In the genomic region with DNA sequence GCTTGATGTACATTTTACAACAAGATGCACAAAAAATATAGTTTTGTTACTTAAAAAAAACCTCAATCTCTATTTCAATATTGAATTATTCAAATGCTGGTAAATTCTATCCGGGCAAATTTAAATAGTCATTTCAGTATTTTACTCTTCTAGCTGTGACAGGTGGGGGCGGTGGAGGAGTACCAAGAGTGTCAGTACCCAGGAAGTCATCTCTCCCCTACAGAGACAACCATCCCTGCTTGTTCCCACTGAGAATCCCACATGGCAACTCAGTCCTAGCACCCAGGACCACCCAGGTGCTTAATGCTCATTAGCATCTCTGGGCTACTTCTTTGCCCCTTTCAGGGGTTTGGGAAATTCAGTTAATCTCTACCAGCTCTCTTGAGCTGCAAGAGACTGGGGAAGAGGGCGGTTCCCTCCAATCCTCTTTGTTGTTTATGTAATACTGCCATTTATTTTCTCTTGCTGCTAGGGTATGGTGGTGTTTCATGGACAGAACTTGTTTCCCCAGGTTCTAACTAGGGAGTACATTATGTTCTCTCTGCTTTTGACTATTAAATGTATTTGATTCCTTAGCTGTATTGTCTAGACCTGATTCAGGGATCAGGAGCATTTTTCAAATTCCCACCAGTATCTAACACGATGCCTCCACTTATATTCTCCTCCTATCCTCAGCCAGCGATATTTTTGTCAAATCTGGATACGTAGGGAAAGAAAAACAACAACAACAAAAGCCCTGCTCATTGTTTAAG, we compare ENCODE assay signal across 18 cellular contexts.
"Had no signal": no experiment of that assay in that cellular context is flagged by ENCODE, and none has a peak within 500 bp of the region (broad histone marks: within the 10 kb centered on the region; RNA-seq: fewer than 3 reads in every experiment).

No MANE protein-coding gene starts in this region.

- H3K27ac ChIP-seq: brain microvascular endothelial cell, gastrocnemius medialis, heart right ventricle, prostate gland, sigmoid colon, stomach, thoracic aorta had no signal

- H3K9me3 ChIP-seq: gastrocnemius medialis, prostate gland, sigmoid colon, stomach, thoracic aorta had no signal

- H3K4me1 Mint-ChIP-seq: natural killer cell had no signal

- H3K4me3 Mint-ChIP-seq: natural killer cell had no signal

- H3K4me3 ChIP-seq: gastrocnemius medialis, heart right ventricle, prostate gland, sigmoid colon, stomach, thoracic aorta had no signal

- H3K27ac Mint-ChIP-seq: natural killer cell had no signal

- ATAC-seq: gastrocnemius medialis, heart right ventricle, left lobe of liver, natural killer cell had no signal

- H3K27me3 ChIP-seq: brain microvascular endothelial cell, gastrocnemius medialis, heart right ventricle, sigmoid colon, stomach had no signal

- H3K4me1 ChIP-seq: gastrocnemius medialis, heart right ventricle, prostate gland, sigmoid colon, stomach had no signal

- DNase-seq: activated CD4-positive, alpha-beta T cell treated with anti-CD3 and anti-CD28 coated beads, Interleukin-2, amount 50 U/mL, for 4 hours; activated CD4-positive, CD25-positive, alpha-beta regulatory T cell treated with anti-CD3 and anti-CD28 coated beads, Interleukin-2, amount 50 U/mL, for 72 hours; activated naive CD4-positive, alpha-beta T cell treated with Interleukin-2 at 50 U/mL for 16 hours; activated T-cell treated with anti-CD3 and anti-CD28 coated beads for 4 hours; anterior cingulate cortex; brain microvascular endothelial cell; cerebellar nuclear complex; gastrocnemius medialis; heart right ventricle; natural killer cell; sigmoid colon; stimulated activated CD4-positive, alpha-beta T cell treated with anti-CD3 and anti-CD28 coated beads, Interleukin-1b, Interleukin-23, amount 100 ng/mL, for 48 hours; stomach; T-helper 1 cell; T1000 had no signal

- H3K36me3 ChIP-seq: brain microvascular endothelial cell, gastrocnemius medialis, heart right ventricle, prostate gland, sigmoid colon, stomach, thoracic aorta had no signal
